Comparison of ENCODE assay signal across 2 cellular contexts in the genomic region with DNA sequence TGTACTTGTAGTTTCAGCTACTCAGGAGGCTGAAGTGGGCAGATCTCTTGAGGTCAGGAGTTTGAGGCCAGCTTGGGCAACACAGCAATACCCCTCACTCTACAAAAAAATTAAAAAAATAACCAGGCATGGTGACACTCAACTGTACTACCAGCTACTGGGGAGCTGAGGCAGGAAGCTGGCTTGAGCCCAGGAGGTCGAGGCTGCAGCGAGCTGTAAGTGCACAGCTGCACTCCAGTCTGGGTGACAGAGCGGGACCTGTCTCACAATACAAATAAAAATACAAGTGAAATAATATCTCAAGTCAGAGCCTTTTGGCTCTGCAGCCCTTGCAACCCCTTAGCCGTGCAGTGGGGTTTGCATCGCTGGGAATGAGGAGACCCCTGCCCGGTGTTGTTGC.
DNase-seq lines count a peak whose midpoint lies in the region.

No MANE protein-coding gene starts in this region.

- DNase-seq in globus pallidus (ENCODE audit: low spot score) (peak; percentile 18), pons (ENCODE audit: low spot score) (peak; percentile 3)
